27 cellular contexts compared by ENCODE assay signal in genomic region chr9:135370411-135371375, GRCh38.
DNase-seq lines count a peak whose midpoint lies in the region; ATAC-seq lines count a peak whose summit lies in the region.
"Had no signal": no experiment of that assay in that cellular context is flagged by ENCODE, and none has a peak within 500 bp of the region (broad histone marks: within the 10 kb centered on the region; RNA-seq: fewer than 3 reads in every experiment).

No MANE protein-coding gene starts in this region.

- H3K9ac ChIP-seq in neuronal stem cell (ENCODE audit: low read depth, low read length, poor library complexity), result no peak overlapping the region

- H3K36me3 ChIP-seq in neuronal stem cell (replicated peaks in 1 of 2; ENCODE audit: control insufficient read depth in 2 of 2, insufficient read depth in 2 of 2, low read length in 2 of 2), result no peaks in the 10 kb centered on the region
- H3K36me3 ChIP-seq: cardiac muscle cell, ovary, SJSA1, suprapubic skin, upper lobe of left lung had no signal

- H3K4me3 ChIP-seq in neuronal stem cell (ENCODE audit: low read length in 2 of 2), result no peak overlapping the region
- H3K4me3 ChIP-seq: cardiac muscle cell, ovary, SJSA1, suprapubic skin, upper lobe of left lung had no signal

- DNase-seq in NCI-H82 (lab: John Stamatoyannopoulos, UW) (peak; percentile 5), NCI-H82 treated with DMSO at 0.1 percent for 48 hours (lab: John Stamatoyannopoulos, UW; ENCODE audit: unreplicated experiment) (no peak), NCI-H1092 treated with DMSO at 0.1 percent for 48 hours (lab: John Stamatoyannopoulos, UW) (peak; percentile 68), astrocyte of the hippocampus (ENCODE audit: low read depth, low spot score) (peak; percentile 19), neuronal stem cell (ENCODE audit: low spot score) (no peak), NCI-H2029 (lab: John Stamatoyannopoulos, UW) (no peak)
- DNase-seq in stimulated activated naive CD4-positive, alpha-beta T cell treated with Interleukin-2 at 50 U/mL for 16 hours (lab: John Stamatoyannopoulos, UW), result no peak
- DNase-seq in activated T-cell treated with anti-CD3 and anti-CD28 coated beads, Interleukin-2, amount 50 U/mL, for 4 hours, result no peak
- DNase-seq: activated CD4-positive, alpha-beta T cell treated with anti-CD3 and anti-CD28 coated beads for 4 hours; aorta; Calu3; cortex of kidney; effector memory CD4-positive, alpha-beta T cell; EL; hypothalamus; mesenchymal stem cell; NCI-H187; ovary; stimulated activated naive B cell treated with anti-CD40 and anti-IgM and Interleukin-4, amounts not matched to agents 10 μg/mL and 1 μg/mL and 100 μg/mL, for 72 hours; T-helper 9 cell had no signal

- H2BK15ac ChIP-seq in neuronal stem cell (ENCODE audit: low read length), result peak overlapping the region; percentile 54

- H3K4me1 ChIP-seq in neuronal stem cell (ENCODE audit: control insufficient read depth in 2 of 2, insufficient read depth in 1 of 2, low read depth in 1 of 2, low read length in 2 of 2), result peaks cover 0 to 14% of the 10 kb centered on the region in 2 donors
- H3K4me1 ChIP-seq: SJSA1, suprapubic skin, upper lobe of left lung had no signal

- peak overlapping the region; percentile 93 for H2AK5ac ChIP-seq in neuronal stem cell (ENCODE audit: low read depth, low read length)

- no peak overlapping the region for H3K4me2 ChIP-seq in neuronal stem cell (ENCODE audit: insufficient read depth, low read length, poor library complexity, severe bottlenecking)

- H2BK120ac ChIP-seq in neuronal stem cell (ENCODE audit: low read depth, low read length), result peak overlapping the region; percentile 61

- no peaks in the 10 kb centered on the region for H3K9me3 Mint-ChIP-seq in activated T-cell treated with anti-CD3 and anti-CD28 coated beads, Interleukin-2, amount 50 U/mL, for 4 hours
- H3K9me3 Mint-ChIP-seq: stimulated activated naive B cell treated with anti-CD40 and anti-IgM and Interleukin-4, amounts not matched to agents 10 μg/mL and 1 μg/mL and 100 μg/mL, for 72 hours had no signal

- H3K18ac ChIP-seq in neuronal stem cell (ENCODE audit: low read length), result peak overlapping the region; percentile 84

- no peak overlapping the region for H3K27ac ChIP-seq in neuronal stem cell (replicated peaks; ENCODE audit: low read length)
- H3K27ac ChIP-seq: cardiac muscle cell, ovary, SJSA1, suprapubic skin, upper lobe of left lung, VCaP had no signal

- peaks cover 0 to 9% (median 0%) of the 10 kb centered on the region in 3 experiments for H3K27me3 ChIP-seq in neuronal stem cell (ENCODE audit: control insufficient read depth in 3 of 3, insufficient read depth in 3 of 3, low read depth in 1 of 3, low read length in 3 of 3)
- H3K27me3 ChIP-seq: cardiac muscle cell, ovary, SJSA1, upper lobe of left lung had no signal

- no peak overlapping the region for H3K4ac ChIP-seq in neuronal stem cell (ENCODE audit: low read length)

- H3K79me1 ChIP-seq in neuronal stem cell (ENCODE audit: low read depth, low read length), result no peaks in the 10 kb centered on the region

- H3K14ac ChIP-seq in neuronal stem cell (ENCODE audit: low read length), result no peak overlapping the region

- no peak overlapping the region for H3K4me3 Mint-ChIP-seq in activated T-cell treated with anti-CD3 and anti-CD28 coated beads, Interleukin-2, amount 50 U/mL, for 4 hours
- H3K4me3 Mint-ChIP-seq: activated naive CD8-positive, alpha-beta T cell; stimulated activated naive B cell treated with anti-CD40 and anti-IgM and Interleukin-4, amounts not matched to agents 10 μg/mL and 1 μg/mL and 100 μg/mL, for 72 hours had no signal

- H3K9me3 ChIP-seq in neuronal stem cell (replicated peaks in 1 of 2; ENCODE audit: control insufficient read depth in 2 of 2, insufficient read depth in 1 of 2, low read depth in 1 of 2, low read length in 2 of 2), result peaks cover 0 to 2% of the 10 kb centered on the region in 2 donors
- H3K9me3 ChIP-seq: ovary, SJSA1, suprapubic skin, upper lobe of left lung had no signal

- WGBS in neuronal stem cell (ENCODE audit: extremely low coverage in 2 of 2, insufficient read length in 2 of 2, insufficient replicate concordance in 1 of 2), 2 donors, result no CpG with 5 or more reads among the region's 33 CpGs

- no peaks in the 10 kb centered on the region for H3K4me1 Mint-ChIP-seq in activated T-cell treated with anti-CD3 and anti-CD28 coated beads, Interleukin-2, amount 50 U/mL, for 4 hours (ENCODE audit: low read depth)
- H3K4me1 Mint-ChIP-seq: stimulated activated naive B cell treated with anti-CD40 and anti-IgM and Interleukin-4, amounts not matched to agents 10 μg/mL and 1 μg/mL and 100 μg/mL, for 72 hours had no signal

- H3K36me3 Mint-ChIP-seq in activated T-cell treated with anti-CD3 and anti-CD28 coated beads, Interleukin-2, amount 50 U/mL, for 4 hours (ENCODE audit: insufficient read depth), result no peaks in the 10 kb centered on the region
- H3K36me3 Mint-ChIP-seq: activated naive CD8-positive, alpha-beta T cell; stimulated activated naive B cell treated with anti-CD40 and anti-IgM and Interleukin-4, amounts not matched to agents 10 μg/mL and 1 μg/mL and 100 μg/mL, for 72 hours had no signal

- peak overlapping the region; percentile 44 for H3K23ac ChIP-seq in neuronal stem cell (ENCODE audit: low read depth, low read length, poor library complexity)

- no peak overlapping the region for H4K8ac ChIP-seq in neuronal stem cell (ENCODE audit: low read depth, low read length)

- H3K27me3 Mint-ChIP-seq in activated T-cell treated with anti-CD3 and anti-CD28 coated beads, Interleukin-2, amount 50 U/mL, for 4 hours (ENCODE audit: low read depth), result peaks cover 3% of the 10 kb centered on the region
- H3K27me3 Mint-ChIP-seq: activated naive CD8-positive, alpha-beta T cell had no signal

- H2AFZ ChIP-seq in neuronal stem cell (ENCODE audit: low read length), result no peak overlapping the region

- H4K91ac ChIP-seq in neuronal stem cell (ENCODE audit: low read depth, low read length, poor library complexity), result no peak overlapping the region

- peak overlapping the region; percentile 76 for H2BK12ac ChIP-seq in neuronal stem cell (ENCODE audit: low read length)

- peak overlapping the region; percentile 54 for H2BK5ac ChIP-seq in neuronal stem cell (ENCODE audit: low read length)

- ATAC-seq in activated T-cell treated with anti-CD3 and anti-CD28 coated beads, Interleukin-2, amount 50 U/mL, for 4 hours, result no peak
- ATAC-seq: left lobe of liver; stimulated activated naive B cell treated with anti-CD40 and anti-IgM and Interleukin-4, amounts not matched to agents 10 μg/mL and 1 μg/mL and 100 μg/mL, for 72 hours had no signal

Comparison
In these comparisons a context has a peak if more than half of its experiments do, and no peak if none do; other contexts are left out.
1. DNase-seq: peak in NCI-H82 (single experiment), NCI-H1092 treated with DMSO at 0.1 percent for 48 hours (single experiment) and astrocyte of the hippocampus (single experiment); none in NCI-H82 treated with DMSO at 0.1 percent for 48 hours (single experiment), neuronal stem cell (single experiment), stimulated activated naive CD4-positive, alpha-beta T cell treated with Interleukin-2 at 50 U/mL for 16 hours (single experiment), activated T-cell treated with anti-CD3 and anti-CD28 coated beads, Interleukin-2, amount 50 U/mL, for 4 hours (single experiment) and NCI-H2029 (single experiment).